In genomic region chr6:56314683-56315523, GRCh38 we compare ENCODE assay signal across 9 cellular contexts.
DNase-seq lines count a peak whose midpoint lies in the region; ATAC-seq, FAIRE-seq and TF ChIP-seq lines count a peak whose summit lies in the region.
"Had no signal": no experiment of that assay in that cellular context is flagged by ENCODE, and none has a peak within 500 bp of the region (broad histone marks: within the 10 kb centered on the region; RNA-seq: fewer than 3 reads in every experiment).

No MANE protein-coding gene starts in this region.

- FAIRE-seq in K562 (lab: Jason Lieb, UNC), result peak; percentile 93

- no peak overlapping the region for H3K9ac ChIP-seq in K562 (ENCODE audit: insufficient read depth in 1 of 2, low read depth in 2 of 2, low read length in 2 of 2)
- peak overlapping the region; percentile 13 for H3K9ac ChIP-seq in mesenchymal stem cell (ENCODE audit: low read length)

- H2AFZ ChIP-seq in K562 (ENCODE audit: low read depth, low read length), result no peak overlapping the region
- H2AFZ ChIP-seq in mesenchymal stem cell (ENCODE audit: low read depth, low read length), result no peak overlapping the region

- TF ChIP-seq EP300 in K562 (IDR thresholded peaks at IDR 0.05; ENCODE audit: low read length), result no peak

- no peak overlapping the region for H2BK120ac ChIP-seq in mesenchymal stem cell (ENCODE audit: low read depth, low read length)

- H3K27ac ChIP-seq in K562 (ENCODE audit: extremely low read depth, low read depth, low read length), result no peak overlapping the region
- H3K27ac ChIP-seq in mesenchymal stem cell (ENCODE audit: low read length, poor library complexity, severe bottlenecking), result no peak overlapping the region

- H4K8ac ChIP-seq in mesenchymal stem cell (ENCODE audit: low read length), result no peak overlapping the region

- in situ Hi-C loops in K562 (cut with MboI), result no loop called here

- BruUV-seq in K562 (replicated peaks; lab: Mats Ljungman, UMichigan), result no TSS peak

- H2BK15ac ChIP-seq in mesenchymal stem cell (ENCODE audit: low read depth, poor library complexity, severe bottlenecking), result no peak overlapping the region

- DNase-seq in D341Med (ENCODE audit: low spot score) (peak; percentile 59), NCI-H1105 treated with DMSO at 0.1 percent for 48 hours (lab: John Stamatoyannopoulos, UW) (peak; percentile 28), K562 (ENCODE audit: extremely low read depth in 1 of 4, low spot score in 3 of 4) (peak; percentile 14 to 51 (median 24)), mesenchymal stem cell (peak; percentile 39), UCSD-AML1 (lab: John Stamatoyannopoulos, UW; ENCODE audit: unreplicated experiment) (no peak)
- no peak for DNase-seq in activated CD8-positive, alpha-beta memory T cell treated with anti-CD3 and anti-CD28 coated beads for 24 hours
- DNase-seq: activated B cell treated with CpG ODN at 0.5 μM for 24 hours had no signal

- no peak overlapping the region for H2BK5ac ChIP-seq in mesenchymal stem cell (ENCODE audit: low read depth, low read length, poor library complexity, severe bottlenecking)

- H3K14ac ChIP-seq in mesenchymal stem cell (ENCODE audit: low read length in 2 of 2), result no peak overlapping the region

- H3K27me3 ChIP-seq in K562 (ENCODE audit: control insufficient read depth in 2 of 2, insufficient read depth in 2 of 2, low read length in 2 of 2), result no peaks in the 10 kb centered on the region
- H3K27me3 ChIP-seq in mesenchymal stem cell (ENCODE audit: control insufficient read depth in 1 of 2, insufficient read depth in 1 of 2, low read length in 2 of 2), result no peaks in the 10 kb centered on the region

- no peak overlapping the region for H3K18ac ChIP-seq in mesenchymal stem cell (ENCODE audit: low read depth in 1 of 2, low read length in 2 of 2)

- H3K4me2 ChIP-seq in K562 (ENCODE audit: insufficient read depth, low read length) (no peak overlapping the region), mesenchymal stem cell (ENCODE audit: low read length, poor library complexity, severe bottlenecking) (no peak overlapping the region)

- intact Hi-C loops in K562 (cut with micrococcal nuclease), result loop anchor here (1.0 kb wide), 1 partner anchor 280 kb away; no protein-coding TSS in a partner anchor

- H3K23ac ChIP-seq in mesenchymal stem cell (ENCODE audit: low read length in 2 of 2), result no peak overlapping the region

- POLR2A ChIA-PET in K562 (lab: Yijun Ruan, JAX), result no interaction called here

- H3K4me1 ChIP-seq in K562 (replicated peaks in 1 of 2; ENCODE audit: control insufficient read depth in 2 of 2, insufficient read depth in 2 of 2, low read length in 2 of 2) (no peaks in the 10 kb centered on the region), mesenchymal stem cell (ENCODE audit: control insufficient read depth, insufficient read depth, low read depth, low read length) (no peaks in the 10 kb centered on the region)

- CTCF ChIA-PET in K562 (lab: Yijun Ruan, JAX; ENCODE audit: low intra/inter-chr PET ratio), result interaction anchor here (0.6 to 0.8 kb wide), 2 partner anchors 234 to 278 kb away, joined by 3 to 6 read pairs; no protein-coding TSS in a partner anchor

- H3K36me3 ChIP-seq in K562 (ENCODE audit: control insufficient read depth, insufficient read depth, low read length), result no peaks in the 10 kb centered on the region
- H3K36me3 ChIP-seq in mesenchymal stem cell (ENCODE audit: control insufficient read depth in 1 of 2, insufficient read depth in 2 of 2, low read depth in 1 of 2, low read length in 2 of 2), result no peaks in the 10 kb centered on the region

- no peaks in the 10 kb centered on the region for H3K9me1 ChIP-seq in K562 (ENCODE audit: control insufficient read depth, insufficient read depth, low read length)

- H2BK12ac ChIP-seq in mesenchymal stem cell (ENCODE audit: low read length in 2 of 2), result no peak overlapping the region

- H3K79me2 ChIP-seq in K562 (ENCODE audit: control insufficient read depth, insufficient read depth, low read length), result no peaks in the 10 kb centered on the region

- H3K4me3 ChIP-seq in K562 (no peak overlapping the region), mesenchymal stem cell (ENCODE audit: insufficient read depth in 1 of 2, low read depth in 1 of 2, low read length in 2 of 2) (no peak overlapping the region)

- 0% methylated on average over 11 of the region's 11 CpGs for WGBS in K562 (ENCODE audit: insufficient coverage, low coverage, missing lambda C conversion rate)
- WGBS in mesenchymal stem cell, result 80% methylated on average over 6 of the region's 11 CpGs

- H4K20me1 ChIP-seq in K562 (replicated peaks; ENCODE audit: control insufficient read depth, insufficient read depth, low read length), result no peaks in the 10 kb centered on the region

- no peak overlapping the region for H2AK5ac ChIP-seq in mesenchymal stem cell (ENCODE audit: low read length, severe bottlenecking)

- TF ChIP-seq POLR2A in K562 (conservative IDR thresholded peaks at IDR 0.05), result no peak

- peak; percentile 55 to 74 (median 71) for TF ChIP-seq CTCF in K562 (IDR thresholded peaks at IDR 0.05 in 2 of 3, conservative IDR thresholded peaks at IDR 0.05 in 1 of 3; ENCODE audit: insufficient read depth in 2 of 3, low read depth in 1 of 3, low read length in 3 of 3)

- no peak overlapping the region for H4K91ac ChIP-seq in mesenchymal stem cell (ENCODE audit: low read length)

- H3K9me3 ChIP-seq in K562 (replicated peaks; ENCODE audit: control insufficient read depth, insufficient read depth, low read depth, low read length) (no peaks in the 10 kb centered on the region), mesenchymal stem cell (ENCODE audit: control insufficient read depth, low read length) (no peaks in the 10 kb centered on the region)

- H3K4ac ChIP-seq in mesenchymal stem cell (ENCODE audit: low read depth in 1 of 2, low read length in 2 of 2), result no peak overlapping the region

- ATAC-seq in GM18870 (IDR thresholded peaks at IDR 0.05; ENCODE audit: unreplicated experiment) (peak; percentile 59), K562 (peak; percentile 83), GM21447 (IDR thresholded peaks at IDR 0.05; ENCODE audit: unreplicated experiment) (no peak)

- peak; percentile 71 to 81 for TF ChIP-seq RAD21 in K562 (CRISPR knock-in tag; conservative IDR thresholded peaks at IDR 0.05 in 1 of 2, IDR thresholded peaks at IDR 0.05 in 1 of 2)

- no peaks in the 10 kb centered on the region for H3K79me1 ChIP-seq in mesenchymal stem cell (replicated peaks; ENCODE audit: low read length, poor library complexity, severe bottlenecking)

TF ChIP-seq in K562, 482 proteins besides CTCF, POLR2A, EP300 and RAD21:
- 0 out of 2 replicates have a peak, but pooled peaks have one; percentile 6 for TF ChIP-seq KLF16 (IDR thresholded peaks at IDR 0.05)
- TF ChIP-seq SMC3 (conservative IDR thresholded peaks at IDR 0.05; ENCODE audit: insufficient read depth, low read depth, low read length), result 0 out of 2 replicates have a peak, but pooled peaks have one; percentile 28
- TF ChIP-seq ZNF407 (IDR thresholded peaks at IDR 0.05; ENCODE audit: low read depth), result no peak

Comparison
In these comparisons a context has a peak if more than half of its experiments do, and no peak if none do; other contexts are left out.
1. DNase-seq: peak in D341Med (single experiment), NCI-H1105 treated with DMSO at 0.1 percent for 48 hours (single experiment), K562 (4 of 4) and mesenchymal stem cell (single experiment); none in activated CD8-positive, alpha-beta memory T cell treated with anti-CD3 and anti-CD28 coated beads for 24 hours (single experiment) and UCSD-AML1 (single experiment).